Comparison of ENCODE assay signal across 8 cellular contexts in genomic region chr2:217166241-217166640, GRCh38.
DNase-seq lines count a peak whose midpoint lies in the region; FAIRE-seq and TF ChIP-seq lines count a peak whose summit lies in the region.

No MANE protein-coding gene starts in this region.

- H3F3A ChIP-seq in DOHH2 (ENCODE audit: control insufficient read depth, insufficient read depth) = no peaks in the 10 kb centered on the region

- H4K20me1 ChIP-seq in DOHH2 (ENCODE audit: control insufficient read depth, insufficient read depth, low read depth, low read length) (no peaks in the 10 kb centered on the region), Karpas-422 (ENCODE audit: insufficient read depth, low read depth, low read length) (no peaks in the 10 kb centered on the region)

- peak; percentile 60 for TF ChIP-seq CTCF in DOHH2 (IDR thresholded peaks at IDR 0.05; ENCODE audit: low read depth, low read length, poor library complexity, severe bottlenecking)

- H3K27ac Mint-ChIP-seq in activated T-helper 1 cell treated with anti-CD3 and anti-CD28 coated beads, Interleukin-12 subunit alpha, Interleukin-12 subunit beta, Interleukin-2, Interleukin-4 antibody, amounts not matched to agents 30 ng/mL and 10 ng/mL and 1 ng/mL, durations not matched to agents 14 hours and 24 hours and 36 hours = no peak overlapping the region

- DNase-seq in Karpas-422 = peak; percentile 78
- DNase-seq in SJCRH30 = peak; percentile 19 to 73
- peak; percentile 36 for DNase-seq in glomerular endothelial cell (ENCODE audit: extremely low read depth, low read depth, low spot score)
- DNase-seq in small intestine = peak; percentile 1
- no peak for DNase-seq in activated T-helper 1 cell treated with anti-CD3 and anti-CD28 coated beads, Interleukin-12 subunit alpha, Interleukin-12 subunit beta, Interleukin-2, Interleukin-4 antibody, amounts not matched to agents 30 ng/mL and 10 ng/mL and 1 ng/mL, durations not matched to agents 14 hours and 24 hours and 36 hours (ENCODE audit: low spot score)
- DNase-seq in effector CD8-positive, alpha-beta T cell (lab: John Stamatoyannopoulos, UW) = no peak
- DNase-seq in stimulated activated CD4-positive, alpha-beta T cell treated with anti-CD3 and anti-CD28 coated beads, Interleukin-2, amount 100 ng/mL, for 48 hours = no peak

- no peaks in the 10 kb centered on the region for H3K9me3 ChIP-seq in DOHH2 (ENCODE audit: control insufficient read depth, insufficient read depth, low read length)
- H3K9me3 ChIP-seq in Karpas-422 (ENCODE audit: low read length) = no peaks in the 10 kb centered on the region
- no peaks in the 10 kb centered on the region for H3K9me3 ChIP-seq in SJCRH30 (replicated peaks)
- H3K9me3 ChIP-seq in small intestine (ENCODE audit: control insufficient read depth, low read depth) = no peaks in the 10 kb centered on the region

- no peak for FAIRE-seq in small intestine (lab: Jason Lieb, UNC)

- H3K79me2 ChIP-seq in DOHH2 (ENCODE audit: control insufficient read depth, low read length) (no peaks in the 10 kb centered on the region), Karpas-422 (ENCODE audit: low read length) (no peaks in the 10 kb centered on the region)

- no peak overlapping the region for H3K4me3 Mint-ChIP-seq in activated T-helper 1 cell treated with anti-CD3 and anti-CD28 coated beads, Interleukin-12 subunit alpha, Interleukin-12 subunit beta, Interleukin-2, Interleukin-4 antibody, amounts not matched to agents 30 ng/mL and 10 ng/mL and 1 ng/mL, durations not matched to agents 14 hours and 24 hours and 36 hours

- H3K27ac ChIP-seq in DOHH2 (ENCODE audit: low read depth, low read length) = no peak overlapping the region
- no peak overlapping the region for H3K27ac ChIP-seq in Karpas-422 (ENCODE audit: low read length)
- H3K27ac ChIP-seq in SJCRH30 = no peak overlapping the region
- no peak overlapping the region for H3K27ac ChIP-seq in small intestine (ENCODE audit: low read depth in 1 of 2, low read length in 1 of 2)

- H3K36me3 ChIP-seq in DOHH2 (ENCODE audit: control insufficient read depth, low read length) (no peaks in the 10 kb centered on the region), Karpas-422 (ENCODE audit: insufficient read depth, low read length) (no peaks in the 10 kb centered on the region), SJCRH30 (no peaks in the 10 kb centered on the region), small intestine (ENCODE audit: control insufficient read depth in 2 of 2, insufficient read depth in 2 of 2, low read length in 2 of 2) (no peaks in the 10 kb centered on the region)

- intact Hi-C loops in activated T-helper 1 cell treated with anti-CD3 and anti-CD28 coated beads, Interleukin-12 subunit alpha, Interleukin-12 subunit beta, Interleukin-2, Interleukin-4 antibody, amounts not matched to agents 30 ng/mL and 10 ng/mL and 1 ng/mL, durations not matched to agents 14 hours and 24 hours and 36 hours (cut with micrococcal nuclease) = loop anchor here (1.0 to 10.0 kb wide), 4 partner anchors 311 to 547 kb away; no protein-coding TSS in a partner anchor

- H3K27me3 ChIP-seq in DOHH2 (ENCODE audit: control insufficient read depth, low read length) = peaks cover 7% of the 10 kb centered on the region
- H3K27me3 ChIP-seq in Karpas-422 (ENCODE audit: low read length) = no peaks in the 10 kb centered on the region
- no peaks in the 10 kb centered on the region for H3K27me3 ChIP-seq in SJCRH30
- H3K27me3 ChIP-seq in small intestine (ENCODE audit: control insufficient read depth in 2 of 2, insufficient read depth in 2 of 2, low read length in 2 of 2) = no peaks in the 10 kb centered on the region

- H3K27me3 Mint-ChIP-seq in activated T-helper 1 cell treated with anti-CD3 and anti-CD28 coated beads, Interleukin-12 subunit alpha, Interleukin-12 subunit beta, Interleukin-2, Interleukin-4 antibody, amounts not matched to agents 30 ng/mL and 10 ng/mL and 1 ng/mL, durations not matched to agents 14 hours and 24 hours and 36 hours (ENCODE audit: insufficient read depth) = peaks cover 2% of the 10 kb centered on the region

- H2AFZ ChIP-seq in Karpas-422 (ENCODE audit: low read length) = no peak overlapping the region

- no peaks in the 10 kb centered on the region for H3K36me3 Mint-ChIP-seq in activated T-helper 1 cell treated with anti-CD3 and anti-CD28 coated beads, Interleukin-12 subunit alpha, Interleukin-12 subunit beta, Interleukin-2, Interleukin-4 antibody, amounts not matched to agents 30 ng/mL and 10 ng/mL and 1 ng/mL, durations not matched to agents 14 hours and 24 hours and 36 hours (ENCODE audit: low read depth)

- peaks cover 6% of the 10 kb centered on the region for H3K9me3 Mint-ChIP-seq in activated T-helper 1 cell treated with anti-CD3 and anti-CD28 coated beads, Interleukin-12 subunit alpha, Interleukin-12 subunit beta, Interleukin-2, Interleukin-4 antibody, amounts not matched to agents 30 ng/mL and 10 ng/mL and 1 ng/mL, durations not matched to agents 14 hours and 24 hours and 36 hours

- H3K4me1 ChIP-seq in DOHH2 (ENCODE audit: control insufficient read depth, low read length) (no peaks in the 10 kb centered on the region), Karpas-422 (ENCODE audit: low read length) (no peaks in the 10 kb centered on the region), SJCRH30 (peaks cover 25% of the 10 kb centered on the region), small intestine (ENCODE audit: control insufficient read depth in 2 of 2, insufficient read depth in 1 of 2, low read depth in 1 of 2, low read length in 1 of 2) (peaks cover 0 to 5% of the 10 kb centered on the region in 2 donors)

- H3K4me1 Mint-ChIP-seq in activated T-helper 1 cell treated with anti-CD3 and anti-CD28 coated beads, Interleukin-12 subunit alpha, Interleukin-12 subunit beta, Interleukin-2, Interleukin-4 antibody, amounts not matched to agents 30 ng/mL and 10 ng/mL and 1 ng/mL, durations not matched to agents 14 hours and 24 hours and 36 hours (ENCODE audit: low read depth) = peaks cover 18% of the 10 kb centered on the region

- WGBS in small intestine, 3 donors = 31 to 40% (median 33%) methylated on average over 2 of the region's 2 CpGs

- H3K4me3 ChIP-seq in DOHH2 (ENCODE audit: low read length) = no peak overlapping the region
- H3K4me3 ChIP-seq in Karpas-422 (ENCODE audit: low read length) = no peak overlapping the region
- no peak overlapping the region for H3K4me3 ChIP-seq in SJCRH30
- H3K4me3 ChIP-seq in small intestine (ENCODE audit: low read depth in 1 of 2, low read length in 2 of 2) = no peak overlapping the region

- H3K4me2 ChIP-seq in DOHH2 (ENCODE audit: low read length) (no peak overlapping the region), Karpas-422 (ENCODE audit: low read depth, low read length, poor library complexity, severe bottlenecking) (no peak overlapping the region)

- H3K9me2 ChIP-seq in DOHH2 (replicated peaks; ENCODE audit: control insufficient read depth, low read length) = no peaks in the 10 kb centered on the region
- no peaks in the 10 kb centered on the region for H3K9me2 ChIP-seq in Karpas-422 (replicated peaks; ENCODE audit: insufficient read depth, low read length)

- H3K9ac ChIP-seq in Karpas-422 (ENCODE audit: low read length) = no peak overlapping the region

Comparison
In these comparisons a context has a peak if more than half of its experiments do, and no peak if none do; other contexts are left out.
1. DNase-seq: peak in Karpas-422 (single experiment), SJCRH30 (2 of 2), glomerular endothelial cell (single experiment) and small intestine (single experiment); none in activated T-helper 1 cell treated with anti-CD3 and anti-CD28 coated beads, Interleukin-12 subunit alpha, Interleukin-12 subunit beta, Interleukin-2, Interleukin-4 antibody, amounts not matched to agents 30 ng/mL and 10 ng/mL and 1 ng/mL, durations not matched to agents 14 hours and 24 hours and 36 hours (single experiment), effector CD8-positive, alpha-beta T cell (single experiment) and stimulated activated CD4-positive, alpha-beta T cell treated with anti-CD3 and anti-CD28 coated beads, Interleukin-2, amount 100 ng/mL, for 48 hours (0 of 2).